1 cellular context compared by ENCODE assay signal in the genomic region with DNA sequence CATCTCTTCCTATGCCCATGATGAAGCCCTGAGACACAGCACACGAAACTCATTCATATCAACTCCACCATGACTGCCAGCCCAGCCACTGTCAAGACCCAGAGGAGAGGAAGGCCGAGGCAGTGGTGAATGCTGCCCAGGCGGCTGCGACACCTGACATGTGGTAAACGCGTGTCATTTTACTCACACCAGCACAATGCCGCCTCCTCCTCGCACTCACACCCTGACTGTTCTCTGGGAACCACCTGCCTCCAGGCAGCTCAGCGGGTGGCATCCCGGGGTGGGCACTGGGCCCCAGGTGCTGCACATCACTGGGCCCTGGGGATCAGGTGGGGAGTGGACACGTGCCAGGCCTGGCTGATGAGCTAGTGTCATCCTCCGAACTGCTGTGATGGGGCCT.
TF ChIP-seq lines count a peak whose summit lies in the region.

No MANE protein-coding gene starts in this region.

TF ChIP-seq in GM23338, 12 proteins besides CTCF, POLR2A, EP300 and RAD21 (continued from another document):
- TF ChIP-seq, protein P1, sequence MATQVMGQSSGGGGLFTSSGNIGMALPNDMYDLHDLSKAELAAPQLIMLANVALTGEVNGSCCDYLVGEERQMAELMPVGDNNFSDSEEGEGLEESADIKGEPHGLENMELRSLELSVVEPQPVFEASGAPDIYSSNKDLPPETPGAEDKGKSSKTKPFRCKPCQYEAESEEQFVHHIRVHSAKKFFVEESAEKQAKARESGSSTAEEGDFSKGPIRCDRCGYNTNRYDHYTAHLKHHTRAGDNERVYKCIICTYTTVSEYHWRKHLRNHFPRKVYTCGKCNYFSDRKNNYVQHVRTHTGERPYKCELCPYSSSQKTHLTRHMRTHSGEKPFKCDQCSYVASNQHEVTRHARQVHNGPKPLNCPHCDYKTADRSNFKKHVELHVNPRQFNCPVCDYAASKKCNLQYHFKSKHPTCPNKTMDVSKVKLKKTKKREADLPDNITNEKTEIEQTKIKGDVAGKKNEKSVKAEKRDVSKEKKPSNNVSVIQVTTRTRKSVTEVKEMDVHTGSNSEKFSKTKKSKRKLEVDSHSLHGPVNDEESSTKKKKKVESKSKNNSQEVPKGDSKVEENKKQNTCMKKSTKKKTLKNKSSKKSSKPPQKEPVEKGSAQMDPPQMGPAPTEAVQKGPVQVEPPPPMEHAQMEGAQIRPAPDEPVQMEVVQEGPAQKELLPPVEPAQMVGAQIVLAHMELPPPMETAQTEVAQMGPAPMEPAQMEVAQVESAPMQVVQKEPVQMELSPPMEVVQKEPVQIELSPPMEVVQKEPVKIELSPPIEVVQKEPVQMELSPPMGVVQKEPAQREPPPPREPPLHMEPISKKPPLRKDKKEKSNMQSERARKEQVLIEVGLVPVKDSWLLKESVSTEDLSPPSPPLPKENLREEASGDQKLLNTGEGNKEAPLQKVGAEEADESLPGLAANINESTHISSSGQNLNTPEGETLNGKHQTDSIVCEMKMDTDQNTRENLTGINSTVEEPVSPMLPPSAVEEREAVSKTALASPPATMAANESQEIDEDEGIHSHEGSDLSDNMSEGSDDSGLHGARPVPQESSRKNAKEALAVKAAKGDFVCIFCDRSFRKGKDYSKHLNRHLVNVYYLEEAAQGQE (IDR thresholded peaks at IDR 0.05; ENCODE audit: unreplicated experiment): no peak
- TF ChIP-seq EZH2 (IDR thresholded peaks at IDR 0.05; ENCODE audit: low read depth, unreplicated experiment) (no peak), ZNF331 (CRISPR knock-in tag; IDR thresholded peaks at IDR 0.05; ENCODE audit: low read depth) (no peak)
- TF ChIP-seq, protein P2, sequence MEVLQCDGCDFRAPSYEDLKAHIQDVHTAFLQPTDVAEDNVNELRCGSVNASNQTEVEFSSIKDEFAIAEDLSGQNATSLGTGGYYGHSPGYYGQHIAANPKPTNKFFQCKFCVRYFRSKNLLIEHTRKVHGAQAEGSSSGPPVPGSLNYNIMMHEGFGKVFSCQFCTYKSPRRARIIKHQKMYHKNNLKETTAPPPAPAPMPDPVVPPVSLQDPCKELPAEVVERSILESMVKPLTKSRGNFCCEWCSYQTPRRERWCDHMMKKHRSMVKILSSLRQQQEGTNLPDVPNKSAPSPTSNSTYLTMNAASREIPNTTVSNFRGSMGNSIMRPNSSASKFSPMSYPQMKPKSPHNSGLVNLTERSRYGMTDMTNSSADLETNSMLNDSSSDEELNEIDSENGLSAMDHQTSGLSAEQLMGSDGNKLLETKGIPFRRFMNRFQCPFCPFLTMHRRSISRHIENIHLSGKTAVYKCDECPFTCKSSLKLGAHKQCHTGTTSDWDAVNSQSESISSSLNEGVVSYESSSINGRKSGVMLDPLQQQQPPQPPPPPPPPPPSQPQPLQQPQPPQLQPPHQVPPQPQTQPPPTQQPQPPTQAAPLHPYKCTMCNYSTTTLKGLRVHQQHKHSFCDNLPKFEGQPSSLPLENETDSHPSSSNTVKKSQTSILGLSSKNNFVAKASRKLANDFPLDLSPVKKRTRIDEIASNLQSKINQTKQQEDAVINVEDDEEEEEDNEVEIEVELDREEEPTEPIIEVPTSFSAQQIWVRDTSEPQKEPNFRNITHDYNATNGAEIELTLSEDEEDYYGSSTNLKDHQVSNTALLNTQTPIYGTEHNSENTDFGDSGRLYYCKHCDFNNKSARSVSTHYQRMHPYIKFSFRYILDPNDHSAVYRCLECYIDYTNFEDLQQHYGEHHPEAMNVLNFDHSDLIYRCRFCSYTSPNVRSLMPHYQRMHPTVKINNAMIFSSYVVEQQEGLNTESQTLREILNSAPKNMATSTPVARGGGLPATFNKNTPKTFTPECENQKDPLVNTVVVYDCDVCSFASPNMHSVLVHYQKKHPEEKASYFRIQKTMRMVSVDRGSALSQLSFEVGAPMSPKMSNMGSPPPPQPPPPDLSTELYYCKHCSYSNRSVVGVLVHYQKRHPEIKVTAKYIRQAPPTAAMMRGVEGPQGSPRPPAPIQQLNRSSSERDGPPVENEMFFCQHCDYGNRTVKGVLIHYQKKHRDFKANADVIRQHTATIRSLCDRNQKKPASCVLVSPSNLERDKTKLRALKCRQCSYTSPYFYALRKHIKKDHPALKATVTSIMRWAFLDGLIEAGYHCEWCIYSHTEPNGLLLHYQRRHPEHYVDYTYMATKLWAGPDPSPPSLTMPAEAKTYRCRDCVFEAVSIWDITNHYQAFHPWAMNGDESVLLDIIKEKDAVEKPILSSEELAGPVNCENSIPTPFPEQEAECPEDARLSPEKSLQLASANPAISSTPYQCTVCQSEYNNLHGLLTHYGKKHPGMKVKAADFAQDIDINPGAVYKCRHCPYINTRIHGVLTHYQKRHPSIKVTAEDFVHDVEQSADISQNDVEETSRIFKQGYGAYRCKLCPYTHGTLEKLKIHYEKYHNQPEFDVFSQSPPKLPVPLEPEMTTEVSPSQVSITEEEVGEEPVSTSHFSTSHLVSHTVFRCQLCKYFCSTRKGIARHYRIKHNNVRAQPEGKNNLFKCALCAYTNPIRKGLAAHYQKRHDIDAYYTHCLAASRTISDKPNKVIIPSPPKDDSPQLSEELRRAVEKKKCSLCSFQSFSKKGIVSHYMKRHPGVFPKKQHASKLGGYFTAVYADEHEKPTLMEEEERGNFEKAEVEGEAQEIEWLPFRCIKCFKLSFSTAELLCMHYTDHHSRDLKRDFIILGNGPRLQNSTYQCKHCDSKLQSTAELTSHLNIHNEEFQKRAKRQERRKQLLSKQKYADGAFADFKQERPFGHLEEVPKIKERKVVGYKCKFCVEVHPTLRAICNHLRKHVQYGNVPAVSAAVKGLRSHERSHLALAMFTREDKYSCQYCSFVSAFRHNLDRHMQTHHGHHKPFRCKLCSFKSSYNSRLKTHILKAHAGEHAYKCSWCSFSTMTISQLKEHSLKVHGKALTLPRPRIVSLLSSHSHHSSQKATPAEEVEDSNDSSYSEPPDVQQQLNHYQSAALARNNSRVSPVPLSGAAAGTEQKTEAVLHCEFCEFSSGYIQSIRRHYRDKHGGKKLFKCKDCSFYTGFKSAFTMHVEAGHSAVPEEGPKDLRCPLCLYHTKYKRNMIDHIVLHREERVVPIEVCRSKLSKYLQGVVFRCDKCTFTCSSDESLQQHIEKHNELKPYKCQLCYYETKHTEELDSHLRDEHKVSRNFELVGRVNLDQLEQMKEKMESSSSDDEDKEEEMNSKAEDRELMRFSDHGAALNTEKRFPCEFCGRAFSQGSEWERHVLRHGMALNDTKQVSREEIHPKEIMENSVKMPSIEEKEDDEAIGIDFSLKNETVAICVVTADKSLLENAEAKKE (CRISPR knock-in tag; IDR thresholded peaks at IDR 0.05): no peak
TF ChIP-seq in GM23338: peak in this region for 0.
